13 cellular contexts compared by ENCODE assay signal in genomic region chr3:61771976-61772375, GRCh38.
DNase-seq lines count a peak whose midpoint lies in the region; ATAC-seq and TF ChIP-seq lines count a peak whose summit lies in the region.
"Had no signal": no experiment of that assay in that cellular context is flagged by ENCODE, and none has a peak within 500 bp of the region (broad histone marks: within the 10 kb centered on the region; RNA-seq: fewer than 3 reads in every experiment).

No MANE protein-coding gene starts in this region.

- no peaks in the 10 kb centered on the region for H3K9me3 Mint-ChIP-seq in MCF 10A (ENCODE audit: unreplicated experiment)

- POLR2A ChIA-PET in MCF 10A (lab: Yijun Ruan, JAX) = no interaction called here
- POLR2A ChIA-PET in IMR-90 (lab: Charles Lee; ENCODE audit: unreplicated experiment) = no interaction called here

- no peak overlapping the region for H3K27ac Mint-ChIP-seq in MCF 10A (ENCODE audit: low read depth, unreplicated experiment)
- H3K27ac Mint-ChIP-seq: CD4-positive, CD25-positive, alpha-beta regulatory T cell had no signal

- H3K14ac ChIP-seq in IMR-90 (replicated peaks; ENCODE audit: low read depth, low read length) = no peak overlapping the region

- H3K9me3 ChIP-seq in breast epithelium (no peaks in the 10 kb centered on the region), IMR-90 (ENCODE audit: control insufficient read depth, insufficient read depth, low read length) (no peaks in the 10 kb centered on the region)
- H3K9me3 ChIP-seq: BLaER1 treated with 17β-estradiol and CSF1 and Interleukin-3, amounts not matched to agents 10 nM and 100 nM had no signal

- peaks cover 10% of the 10 kb centered on the region for H3K36me3 Mint-ChIP-seq in MCF 10A (ENCODE audit: insufficient read depth, unreplicated experiment)
- H3K36me3 Mint-ChIP-seq: CD4-positive, CD25-positive, alpha-beta regulatory T cell had no signal

- no peak overlapping the region for H3K27ac ChIP-seq in breast epithelium
- H3K27ac ChIP-seq in IMR-90 (ENCODE audit: insufficient read depth, low read length) = no peak overlapping the region
- H3K27ac ChIP-seq: BLaER1 treated with 17β-estradiol and CSF1 and Interleukin-3, amounts not matched to agents 10 nM and 100 nM had no signal

- peak overlapping the region; percentile 66; the same call in 1 of the 2 replicates for H3K18ac ChIP-seq in IMR-90 (ENCODE audit: low read depth, low read length)

- H2AK5ac ChIP-seq in IMR-90 (ENCODE audit: low read depth, low read length) = no peak overlapping the region

- no peaks in the 10 kb centered on the region for H3K27me3 Mint-ChIP-seq in MCF 10A (ENCODE audit: insufficient read depth, unreplicated experiment)
- H3K27me3 Mint-ChIP-seq: CD4-positive, CD25-positive, alpha-beta regulatory T cell had no signal

- intact Hi-C loops in MCF 10A (cut with micrococcal nuclease) = loop anchor here (10.0 kb wide), 1 partner anchor 207 kb away; the partner anchor contains the start of gene PTPRG
- intact Hi-C loops in breast epithelium (cut with DNase I; ENCODE audit: low total_unique reads) = no loop called here
- intact Hi-C loops in IMR-90 (cut with micrococcal nuclease) = no loop called here
- intact Hi-C loops in left cardiac atrium (cut with DNase I) = no loop called here

- WGBS in IMR-90 (ENCODE audit: extremely low coverage in 2 of 2, insufficient read length in 1 of 2), 2 experiments = 94% methylated on average over 3 of the region's 6 CpGs; no CpG with 5 or more reads in 1 of the 2 experiments

- no peak overlapping the region for H2BK15ac ChIP-seq in IMR-90 (ENCODE audit: low read depth, low read length)

- no peak overlapping the region for H2BK20ac ChIP-seq in IMR-90 (ENCODE audit: low read depth, low read length)

- no peak overlapping the region for H4K91ac ChIP-seq in IMR-90 (ENCODE audit: insufficient read depth, low read depth, low read length)

- CTCF ChIA-PET in MCF 10A (lab: Yijun Ruan, JAX) = interaction anchor here (1.0 kb wide), 1 partner anchor 10 kb away, joined by 3 read pairs; no protein-coding TSS in a partner anchor
- CTCF ChIA-PET in IMR-90 (lab: Yijun Ruan, JAX) = no interaction called here

- DNase-seq in MCF 10A (ENCODE audit: unreplicated experiment) (peak; percentile 16), breast epithelium (ENCODE audit: low spot score in 2 of 2) (no peak), IMR-90 (no peak), fibroblast of mammary gland (ENCODE audit: low read depth) (peak; percentile 62), NCI-H526 treated with DMSO at 0.1 percent for 48 hours (lab: John Stamatoyannopoulos, UW) (no peak), left cardiac atrium (no peak)
- DNase-seq in activated T-cell treated with anti-CD3 and anti-CD28 coated beads, Interleukin-2, amount 50 U/mL, for 48 hours = no peak
- DNase-seq: 8988T; CD4-positive, CD25-positive, alpha-beta regulatory T cell had no signal

- no peak overlapping the region for H3K4ac ChIP-seq in IMR-90 (ENCODE audit: low read depth, low read length)

- no peak overlapping the region for H2AFZ ChIP-seq in IMR-90 (replicated peaks; ENCODE audit: low read length, poor library complexity)

- H3K27me3 ChIP-seq in breast epithelium (no peaks in the 10 kb centered on the region), IMR-90 (ENCODE audit: control insufficient read depth, insufficient read depth, low read length) (no peaks in the 10 kb centered on the region)
- H3K27me3 ChIP-seq: BLaER1 treated with 17β-estradiol and CSF1 and Interleukin-3, amounts not matched to agents 10 nM and 100 nM had no signal

- no peak overlapping the region for H3K4me3 Mint-ChIP-seq in MCF 10A (ENCODE audit: unreplicated experiment)
- H3K4me3 Mint-ChIP-seq: CD4-positive, CD25-positive, alpha-beta regulatory T cell had no signal

- dilution Hi-C loops in IMR-90 (cut with HindIII; ENCODE audit: low sequenced_read_pairs, unreplicated experiment) = no loop called here

- no peak overlapping the region for H3K4me2 ChIP-seq in IMR-90 (ENCODE audit: low read depth, low read length)
- H3K4me2 ChIP-seq: BLaER1 treated with 17β-estradiol and CSF1 and Interleukin-3, amounts not matched to agents 10 nM and 100 nM had no signal

- TF ChIP-seq RAD21 in IMR-90 (IDR thresholded peaks at IDR 0.05; ENCODE audit: low read length) = no peak

- 0 out of 2 replicates have a peak overlapping the region, but pooled peaks have one; percentile 38 for H4K5ac ChIP-seq in IMR-90 (ENCODE audit: low read depth, low read length)

- no peaks in the 10 kb centered on the region for H3K36me3 ChIP-seq in breast epithelium
- no peaks in the 10 kb centered on the region for H3K36me3 ChIP-seq in IMR-90 (ENCODE audit: control insufficient read depth, insufficient read depth, low read length)

- peaks cover 6 to 28% of the 10 kb centered on the region in 2 experiments; a peak in 3 of 4 replicates for H3K79me1 ChIP-seq in IMR-90 (ENCODE audit: low read depth in 1 of 2, low read length in 2 of 2)

- peaks cover 4% of the 10 kb centered on the region; the same call in 1 of the 2 replicates for H3K9me1 ChIP-seq in IMR-90 (ENCODE audit: insufficient read depth, low read length)

- TF ChIP-seq POLR2A in breast epithelium (IDR thresholded peaks at IDR 0.05) = no peak
- no peak for TF ChIP-seq POLR2A in IMR-90 (IDR thresholded peaks at IDR 0.05; ENCODE audit: low read depth, low read length)

- no peak overlapping the region for H4K8ac ChIP-seq in IMR-90 (ENCODE audit: low read depth in 2 of 2, low read length in 2 of 2)

- in situ Hi-C loops in IMR-90 (cut with MboI; ENCODE audit: low sequenced_read_pairs) = no loop called here

- H2BK5ac ChIP-seq in IMR-90 (ENCODE audit: low read depth, low read length, poor library complexity, severe bottlenecking) = no peak overlapping the region

- peaks cover 47% of the 10 kb centered on the region for H3K4me1 Mint-ChIP-seq in MCF 10A (ENCODE audit: insufficient read depth, unreplicated experiment)
- H3K4me1 Mint-ChIP-seq: CD4-positive, CD25-positive, alpha-beta regulatory T cell had no signal

- no TSS peak for BruUV-seq in MCF 10A (replicated peaks; lab: Mats Ljungman, UMichigan)
- BruUV-seq in IMR-90 (replicated peaks; lab: Mats Ljungman, UMichigan) = no TSS peak

- H3K4me3 ChIP-seq in breast epithelium = no peak overlapping the region
- H3K4me3 ChIP-seq in IMR-90 (ENCODE audit: insufficient read depth, low read depth, low read length) = no peak overlapping the region
- no peak overlapping the region for H3K4me3 ChIP-seq in fibroblast of mammary gland (ENCODE audit: control insufficient read depth, low read depth, low read length)
- H3K4me3 ChIP-seq: BLaER1 treated with 17β-estradiol and CSF1 and Interleukin-3, amounts not matched to agents 10 nM and 100 nM had no signal

- no peak overlapping the region for H2BK120ac ChIP-seq in IMR-90 (ENCODE audit: low read depth, low read length)

- H3K23ac ChIP-seq in IMR-90 (ENCODE audit: low read depth, low read length) = no peak overlapping the region

- H3K9ac ChIP-seq in IMR-90 (ENCODE audit: low read depth, low read length) = no peak overlapping the region
- H3K9ac ChIP-seq: BLaER1 treated with 17β-estradiol and CSF1 and Interleukin-3, amounts not matched to agents 10 nM and 100 nM had no signal

- peaks cover 18% of the 10 kb centered on the region for H4K20me1 ChIP-seq in IMR-90 (ENCODE audit: insufficient read depth, low read length)

- H3K4me1 ChIP-seq in breast epithelium (no peaks in the 10 kb centered on the region), IMR-90 (ENCODE audit: control insufficient read depth, insufficient read depth, low read length) (peaks cover 8% of the 10 kb centered on the region)
- H3K4me1 ChIP-seq: BLaER1 treated with 17β-estradiol and CSF1 and Interleukin-3, amounts not matched to agents 10 nM and 100 nM had no signal

- TF ChIP-seq CTCF in MCF 10A (IDR thresholded peaks at IDR 0.05; ENCODE audit: unreplicated experiment) (no peak), breast epithelium (IDR thresholded peaks at IDR 0.05) (no peak), IMR-90 (conservative IDR thresholded peaks at IDR 0.05; ENCODE audit: low read depth, low read length) (no peak), fibroblast of mammary gland (conservative IDR thresholded peaks at IDR 0.05; ENCODE audit: control insufficient read depth, insufficient read depth, low read depth, low read length) (no peak)

- H2AK9ac ChIP-seq in IMR-90 (replicated peaks; ENCODE audit: low read depth, low read length, poor library complexity) = no peak overlapping the region

- ATAC-seq in IMR-90 (ENCODE audit: low read depth) (no peak), HG02981 (IDR thresholded peaks at IDR 0.05; ENCODE audit: unreplicated experiment) (no peak), left cardiac atrium (no peak)
- ATAC-seq: HCT116, HepG2 had no signal

- no peak overlapping the region for H3K56ac ChIP-seq in IMR-90 (ENCODE audit: extremely low read depth, insufficient read depth, low read length)

TF ChIP-seq in IMR-90, 13 proteins besides CTCF, POLR2A, EP300 and RAD21 (continues in another document):
- TF ChIP-seq RCOR1 (IDR thresholded peaks at IDR 0.05; ENCODE audit: insufficient replicate concordance, low read length) (no peak), USF2 (IDR thresholded peaks at IDR 0.05; ENCODE audit: low read depth, low read length) (no peak), CEBPB (IDR thresholded peaks at IDR 0.05; ENCODE audit: low read depth, low read length) (no peak), RFX5 (IDR thresholded peaks at IDR 0.05; ENCODE audit: low read depth, low read length) (no peak), ELK1 (IDR thresholded peaks at IDR 0.05; ENCODE audit: borderline replicate concordance, low read depth, low read length) (no peak), NFE2L2 (IDR thresholded peaks at IDR 0.05; ENCODE audit: low read depth, low read length) (no peak), SMC3 (IDR thresholded peaks at IDR 0.05; ENCODE audit: low read depth, low read length) (no peak), MAZ (IDR thresholded peaks at IDR 0.05; ENCODE audit: borderline replicate concordance, low read depth, low read length) (no peak), FOS (IDR thresholded peaks at IDR 0.05; ENCODE audit: low read depth, low read length) (no peak)

Comparison
In these comparisons a context has a peak if more than half of its experiments do, and no peak if none do; other contexts are left out.
1. DNase-seq: peak in MCF 10A (single experiment) and fibroblast of mammary gland (single experiment); none in breast epithelium (0 of 2), IMR-90 (single experiment), NCI-H526 treated with DMSO at 0.1 percent for 48 hours (single experiment), activated T-cell treated with anti-CD3 and anti-CD28 coated beads, Interleukin-2, amount 50 U/mL, for 48 hours (0 of 2) and left cardiac atrium (single experiment).